Comparison of ENCODE assay signal across 31 cellular contexts in the genomic region with DNA sequence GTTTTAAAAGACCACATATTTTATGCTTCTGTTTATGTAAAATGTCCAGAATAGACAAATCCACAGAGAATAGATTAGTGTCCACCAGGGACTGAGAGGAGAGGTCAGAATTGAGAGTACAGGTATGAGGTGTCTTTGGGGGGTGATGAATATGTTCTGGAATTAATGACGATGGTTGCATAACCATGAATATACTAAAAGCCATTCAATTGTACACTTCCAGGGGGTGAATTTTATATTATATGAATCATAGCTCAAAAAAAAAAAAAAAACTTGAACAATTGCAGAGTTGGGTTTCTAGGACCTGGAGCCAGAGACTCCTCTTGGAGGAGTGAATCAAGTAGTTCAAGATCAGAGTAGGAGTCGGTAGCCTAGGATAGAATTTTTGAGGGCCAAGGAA.
"Had no signal": no experiment of that assay in that cellular context is flagged by ENCODE, and none has a peak within 500 bp of the region (broad histone marks: within the 10 kb centered on the region; RNA-seq: fewer than 3 reads in every experiment).

No MANE protein-coding gene starts in this region.

- H3K27ac ChIP-seq: body of pancreas, coronary artery, dorsolateral prefrontal cortex, epithelial cell of prostate, esophagus squamous epithelium, WERI-Rb-1 had no signal

- H3K9me3 Mint-ChIP-seq: T-helper 2 cell treated with Interferon-gamma antibody and Interleukin-4, amounts not matched to agents 5 μg/mL and 100 μg/mL, for 36 hours had no signal

- DNase-seq: activated B cell treated with CpG ODN at 0.5 μM for 24 hours; activated CD4-positive, alpha-beta T cell treated with anti-CD3 and anti-CD28 coated beads for 48 hours; activated CD4-positive, alpha-beta T cell treated with anti-CD3 and anti-CD28 coated beads, Interleukin-2, amount 50 U/mL, for 1 hour; activated CD4-positive, alpha-beta T cell treated with anti-CD3 and anti-CD28 coated beads, Interleukin-2, amount 50 U/mL, for 48 hours; activated CD8-positive, alpha-beta memory T cell treated with anti-CD3 and anti-CD28 coated beads for 24 hours; activated CD8-positive, alpha-beta T cell treated with anti-CD3 and anti-CD28 coated beads for 36 hours; activated effector memory CD4-positive, alpha-beta T cell treated with Interleukin-2 at 50 U/mL for 16 hours; activated gamma-delta T cell treated with Interleukin-2 at 50 U/mL for 16 hours; activated naive CD4-positive, alpha-beta T cell treated with anti-CD3 and anti-CD28 coated beads, Interleukin-2, amount 50 U/mL, for 16 hours; activated naive CD4-positive, alpha-beta T cell treated with Interleukin-2 at 50 U/mL for 16 hours; activated T-cell treated with anti-CD3 and anti-CD28 coated beads, Interleukin-2, amount 50 U/mL, for 4 hours; amniotic stem cell; anterior cingulate cortex; body of pancreas; dorsolateral prefrontal cortex; effector memory CD4-positive, alpha-beta T cell; esophagus squamous epithelium; foreskin fibroblast; head of caudate nucleus; T-helper 1 cell; T-helper 17 cell; T1000; WERI-Rb-1 had no signal

- H3K36me3 ChIP-seq: esophagus squamous epithelium, WERI-Rb-1 had no signal

- H3K4me3 ChIP-seq: body of pancreas, coronary artery, dorsolateral prefrontal cortex, esophagus squamous epithelium had no signal

- H3K4me1 Mint-ChIP-seq: activated T-helper 17 cell treated with anti-CD3 and anti-CD28 coated beads, Interleukin-2, amount 50 U/mL, for 72 hours; central memory CD8-positive, alpha-beta T cell; T-helper 17 cell had no signal

- H3K4me3 Mint-ChIP-seq: activated B cell treated with CpG ODN at 0.5 μM for 24 hours; activated CD8-positive, alpha-beta T cell treated with anti-CD3 and anti-CD28 coated beads for 36 hours; activated naive CD8-positive, alpha-beta T cell; activated T-cell treated with anti-CD3 and anti-CD28 coated beads, Interleukin-2, amount 50 U/mL, for 4 hours; activated T-helper 17 cell treated with anti-CD3 and anti-CD28 coated beads, Interleukin-2, amount 50 U/mL, for 72 hours; central memory CD8-positive, alpha-beta T cell; dendritic cell treated with granulocyte-macrophage colony-stimulating factor and Interleukin-4, amounts not matched to agents 40 ng/mL and 50 ng/mL, for 4 days; T-helper 17 cell; T-helper 2 cell treated with Interferon-gamma antibody and Interleukin-4, amounts not matched to agents 5 μg/mL and 100 μg/mL, for 36 hours had no signal

- H3K27ac Mint-ChIP-seq: activated B cell treated with CpG ODN at 0.5 μM for 24 hours; activated CD8-positive, alpha-beta T cell treated with anti-CD3 and anti-CD28 coated beads for 36 hours; activated naive CD8-positive, alpha-beta T cell; activated T-helper 17 cell treated with anti-CD3 and anti-CD28 coated beads, Interleukin-2, amount 50 U/mL, for 72 hours; dendritic cell treated with granulocyte-macrophage colony-stimulating factor and Interleukin-4, amounts not matched to agents 40 ng/mL and 50 ng/mL, for 4 days; T-helper 17 cell; T-helper 2 cell treated with Interferon-gamma antibody and Interleukin-4, amounts not matched to agents 5 μg/mL and 100 μg/mL, for 36 hours had no signal

- H3K9me3 ChIP-seq: body of pancreas had no signal

- H3K27me3 ChIP-seq: body of pancreas, dorsolateral prefrontal cortex had no signal

- H3K4me1 ChIP-seq: body of pancreas had no signal

- ATAC-seq: activated CD4-positive, CD25-positive, alpha-beta regulatory T cell treated with anti-CD3 and anti-CD28 coated beads, Interleukin-2, amount 50 U/mL, for 24 hours; activated CD8-positive, alpha-beta T cell treated with anti-CD3 and anti-CD28 coated beads for 36 hours; activated T-cell treated with anti-CD3 and anti-CD28 coated beads, Interleukin-2, amount 50 U/mL, for 4 hours; activated T-helper 17 cell treated with anti-CD3 and anti-CD28 coated beads, Interleukin-2, amount 50 U/mL, for 72 hours; body of pancreas; T-helper 17 cell had no signal
